In the genomic region with DNA sequence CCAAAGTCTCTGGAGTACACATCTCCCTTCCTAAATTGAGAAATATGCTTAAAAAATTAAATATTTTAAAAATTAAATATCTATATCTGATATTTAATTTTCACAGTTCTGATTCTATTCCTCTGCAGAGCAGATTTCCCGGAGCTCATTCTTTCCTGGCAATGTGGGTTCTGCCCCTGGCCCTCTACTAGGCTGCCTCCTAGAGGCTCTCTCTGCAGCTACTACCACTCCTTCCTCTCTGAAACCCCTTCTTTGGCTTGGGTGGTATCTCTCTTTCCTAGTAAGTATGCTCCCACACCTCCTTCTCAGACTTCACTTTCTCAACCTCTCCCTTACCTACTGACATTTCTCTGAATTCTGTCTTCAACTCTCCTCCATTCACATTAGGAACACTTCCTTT, we compare ENCODE assay signal across 12 cellular contexts. TPM values are rescaled to one million over a fixed set of nuclear protein-coding genes. Genes with fewer than 3 reads are reported as not detected.
DNase-seq lines count a peak whose midpoint lies in the region; ATAC-seq and TF ChIP-seq lines count a peak whose summit lies in the region.
"Had no signal": no experiment of that assay in that cellular context is flagged by ENCODE, and none has a peak within 500 bp of the region (broad histone marks: within the 10 kb centered on the region; RNA-seq: fewer than 3 reads in every experiment).

No MANE protein-coding gene starts in this region.

- H3K27ac Mint-ChIP-seq in WTC11 = no peak overlapping the region

- no peaks in the 10 kb centered on the region for H3K27me3 Mint-ChIP-seq in WTC11 (ENCODE audit: low read depth)

- no peaks in the 10 kb centered on the region for H3K9me3 Mint-ChIP-seq in WTC11

- TF ChIP-seq CTCF in WTC11 (IDR thresholded peaks at IDR 0.05) (no peak), fibroblast of villous mesenchyme (IDR thresholded peaks at IDR 0.05; ENCODE audit: insufficient read depth, low read depth, low read length) (peak; percentile 53)

- H3K4me3 ChIP-seq in fibroblast of villous mesenchyme (ENCODE audit: low read depth, low read length) = no peak overlapping the region

- no peaks in the 10 kb centered on the region for H3K36me3 Mint-ChIP-seq in WTC11

- POLR2A ChIA-PET in WTC11 (lab: Charles Lee) = no interaction called here

- CTCF ChIA-PET in WTC11 (lab: Charles Lee) = interaction anchor here (0.5 to 2.5 kb wide), 15 partner anchors 11 to 346 kb away, joined by 3 to 21 read pairs (median 4); a partner anchor contains a TSS

- peaks cover 19% of the 10 kb centered on the region for H3K4me1 Mint-ChIP-seq in WTC11

- H3K4me3 Mint-ChIP-seq in WTC11 = no peak overlapping the region

- peak; percentile 77 for ATAC-seq in WTC11
- no peak for ATAC-seq in HG03469 (IDR thresholded peaks at IDR 0.05; ENCODE audit: unreplicated experiment)

- DNase-seq in DMS53 (lab: John Stamatoyannopoulos, UW) (peak; percentile 8), DMS53 treated with DMSO at 0.1 percent for 48 hours (lab: John Stamatoyannopoulos, UW; ENCODE audit: unreplicated experiment) (no peak), WTC11 (ENCODE audit: low spot score) (peak; percentile 8), fibroblast of villous mesenchyme (ENCODE audit: low read depth) (no peak), pons (ENCODE audit: low spot score) (peak; percentile 5), NCI-H146 treated with DMSO at 0.1 percent for 48 hours (lab: John Stamatoyannopoulos, UW; ENCODE audit: unreplicated experiment) (no peak), COLO829 (ENCODE audit: low spot score) (no peak)
- DNase-seq: 8988T; activated effector memory CD4-positive, alpha-beta T cell treated with Interleukin-2 at 50 U/mL for 16 hours; NCI-H2081 treated with DMSO at 0.1 percent for 48 hours; stimulated activated CD4-positive, alpha-beta T cell treated with anti-CD3 and anti-CD28 coated beads, Interleukin-4, amount 100 ng/mL, for 1 hour had no signal

TF ChIP-seq in WTC11, 78 proteins besides CTCF, POLR2A, EP300 and RAD21 (continues in another document):
- TF ChIP-seq GABPB1 (CRISPR knock-in tag; IDR thresholded peaks at IDR 0.05) (no peak), NFE2L1 (CRISPR knock-in tag; IDR thresholded peaks at IDR 0.05) (no peak), CBFB (CRISPR knock-in tag; IDR thresholded peaks at IDR 0.05; ENCODE audit: low read depth) (no peak)
- TF ChIP-seq, protein P1, sequence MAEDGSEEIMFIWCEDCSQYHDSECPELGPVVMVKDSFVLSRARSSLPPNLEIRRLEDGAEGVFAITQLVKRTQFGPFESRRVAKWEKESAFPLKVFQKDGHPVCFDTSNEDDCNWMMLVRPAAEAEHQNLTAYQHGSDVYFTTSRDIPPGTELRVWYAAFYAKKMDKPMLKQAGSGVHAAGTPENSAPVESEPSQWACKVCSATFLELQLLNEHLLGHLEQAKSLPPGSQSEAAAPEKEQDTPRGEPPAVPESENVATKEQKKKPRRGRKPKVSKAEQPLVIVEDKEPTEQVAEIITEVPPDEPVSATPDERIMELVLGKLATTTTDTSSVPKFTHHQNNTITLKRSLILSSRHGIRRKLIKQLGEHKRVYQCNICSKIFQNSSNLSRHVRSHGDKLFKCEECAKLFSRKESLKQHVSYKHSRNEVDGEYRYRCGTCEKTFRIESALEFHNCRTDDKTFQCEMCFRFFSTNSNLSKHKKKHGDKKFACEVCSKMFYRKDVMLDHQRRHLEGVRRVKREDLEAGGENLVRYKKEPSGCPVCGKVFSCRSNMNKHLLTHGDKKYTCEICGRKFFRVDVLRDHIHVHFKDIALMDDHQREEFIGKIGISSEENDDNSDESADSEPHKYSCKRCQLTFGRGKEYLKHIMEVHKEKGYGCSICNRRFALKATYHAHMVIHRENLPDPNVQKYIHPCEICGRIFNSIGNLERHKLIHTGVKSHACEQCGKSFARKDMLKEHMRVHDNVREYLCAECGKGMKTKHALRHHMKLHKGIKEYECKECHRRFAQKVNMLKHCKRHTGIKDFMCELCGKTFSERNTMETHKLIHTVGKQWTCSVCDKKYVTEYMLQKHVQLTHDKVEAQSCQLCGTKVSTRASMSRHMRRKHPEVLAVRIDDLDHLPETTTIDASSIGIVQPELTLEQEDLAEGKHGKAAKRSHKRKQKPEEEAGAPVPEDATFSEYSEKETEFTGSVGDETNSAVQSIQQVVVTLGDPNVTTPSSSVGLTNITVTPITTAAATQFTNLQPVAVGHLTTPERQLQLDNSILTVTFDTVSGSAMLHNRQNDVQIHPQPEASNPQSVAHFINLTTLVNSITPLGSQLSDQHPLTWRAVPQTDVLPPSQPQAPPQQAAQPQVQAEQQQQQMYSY (CRISPR knock-in tag; IDR thresholded peaks at IDR 0.05) = no peak
- TF ChIP-seq, protein P2, sequence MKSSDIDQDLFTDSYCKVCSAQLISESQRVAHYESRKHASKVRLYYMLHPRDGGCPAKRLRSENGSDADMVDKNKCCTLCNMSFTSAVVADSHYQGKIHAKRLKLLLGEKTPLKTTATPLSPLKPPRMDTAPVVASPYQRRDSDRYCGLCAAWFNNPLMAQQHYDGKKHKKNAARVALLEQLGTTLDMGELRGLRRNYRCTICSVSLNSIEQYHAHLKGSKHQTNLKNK (CRISPR knock-in tag; IDR thresholded peaks at IDR 0.05) = no peak
- TF ChIP-seq, protein P3, sequence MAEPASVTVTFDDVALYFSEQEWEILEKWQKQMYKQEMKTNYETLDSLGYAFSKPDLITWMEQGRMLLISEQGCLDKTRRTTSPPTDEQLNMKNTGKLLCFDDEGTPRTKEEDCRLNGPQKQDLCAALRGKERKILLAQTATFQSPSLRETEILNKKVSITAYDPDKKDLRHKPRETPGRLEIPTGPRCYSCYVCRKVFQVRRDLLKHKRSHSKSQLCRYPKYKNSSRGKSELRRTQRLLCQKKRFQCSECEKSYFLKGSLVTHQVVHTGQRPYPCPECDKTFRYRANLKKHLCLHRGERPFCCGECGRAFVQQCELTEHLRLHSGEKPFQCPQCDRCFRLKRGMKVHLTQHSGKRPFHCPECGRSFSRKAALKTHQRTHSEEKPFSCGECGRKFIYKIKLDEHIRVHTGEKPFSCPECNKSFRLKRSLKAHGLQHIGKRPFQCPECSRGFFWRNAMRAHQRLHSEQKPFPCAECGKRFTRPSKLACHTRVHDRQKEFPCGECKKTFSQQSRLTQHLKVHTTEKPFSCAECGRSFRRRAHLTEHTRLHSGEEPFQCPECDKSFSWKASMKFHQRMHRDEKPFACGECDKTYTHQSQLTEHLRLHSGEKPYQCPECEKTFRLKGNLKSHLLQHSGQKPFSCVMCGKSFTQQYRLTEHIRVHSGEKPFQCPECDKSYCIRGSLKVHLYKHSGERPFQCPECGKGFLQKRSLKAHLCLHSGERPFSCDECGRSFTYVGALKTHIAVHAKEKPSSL (CRISPR knock-in tag; conservative IDR thresholded peaks at IDR 0.05) = no peak
- TF ChIP-seq, protein P4, sequence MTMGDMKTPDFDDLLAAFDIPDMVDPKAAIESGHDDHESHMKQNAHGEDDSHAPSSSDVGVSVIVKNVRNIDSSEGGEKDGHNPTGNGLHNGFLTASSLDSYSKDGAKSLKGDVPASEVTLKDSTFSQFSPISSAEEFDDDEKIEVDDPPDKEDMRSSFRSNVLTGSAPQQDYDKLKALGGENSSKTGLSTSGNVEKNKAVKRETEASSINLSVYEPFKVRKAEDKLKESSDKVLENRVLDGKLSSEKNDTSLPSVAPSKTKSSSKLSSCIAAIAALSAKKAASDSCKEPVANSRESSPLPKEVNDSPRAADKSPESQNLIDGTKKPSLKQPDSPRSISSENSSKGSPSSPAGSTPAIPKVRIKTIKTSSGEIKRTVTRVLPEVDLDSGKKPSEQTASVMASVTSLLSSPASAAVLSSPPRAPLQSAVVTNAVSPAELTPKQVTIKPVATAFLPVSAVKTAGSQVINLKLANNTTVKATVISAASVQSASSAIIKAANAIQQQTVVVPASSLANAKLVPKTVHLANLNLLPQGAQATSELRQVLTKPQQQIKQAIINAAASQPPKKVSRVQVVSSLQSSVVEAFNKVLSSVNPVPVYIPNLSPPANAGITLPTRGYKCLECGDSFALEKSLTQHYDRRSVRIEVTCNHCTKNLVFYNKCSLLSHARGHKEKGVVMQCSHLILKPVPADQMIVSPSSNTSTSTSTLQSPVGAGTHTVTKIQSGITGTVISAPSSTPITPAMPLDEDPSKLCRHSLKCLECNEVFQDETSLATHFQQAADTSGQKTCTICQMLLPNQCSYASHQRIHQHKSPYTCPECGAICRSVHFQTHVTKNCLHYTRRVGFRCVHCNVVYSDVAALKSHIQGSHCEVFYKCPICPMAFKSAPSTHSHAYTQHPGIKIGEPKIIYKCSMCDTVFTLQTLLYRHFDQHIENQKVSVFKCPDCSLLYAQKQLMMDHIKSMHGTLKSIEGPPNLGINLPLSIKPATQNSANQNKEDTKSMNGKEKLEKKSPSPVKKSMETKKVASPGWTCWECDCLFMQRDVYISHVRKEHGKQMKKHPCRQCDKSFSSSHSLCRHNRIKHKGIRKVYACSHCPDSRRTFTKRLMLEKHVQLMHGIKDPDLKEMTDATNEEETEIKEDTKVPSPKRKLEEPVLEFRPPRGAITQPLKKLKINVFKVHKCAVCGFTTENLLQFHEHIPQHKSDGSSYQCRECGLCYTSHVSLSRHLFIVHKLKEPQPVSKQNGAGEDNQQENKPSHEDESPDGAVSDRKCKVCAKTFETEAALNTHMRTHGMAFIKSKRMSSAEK (CRISPR knock-in tag; IDR thresholded peaks at IDR 0.05; ENCODE audit: borderline replicate concordance) = no peak
- TF ChIP-seq, protein P5, sequence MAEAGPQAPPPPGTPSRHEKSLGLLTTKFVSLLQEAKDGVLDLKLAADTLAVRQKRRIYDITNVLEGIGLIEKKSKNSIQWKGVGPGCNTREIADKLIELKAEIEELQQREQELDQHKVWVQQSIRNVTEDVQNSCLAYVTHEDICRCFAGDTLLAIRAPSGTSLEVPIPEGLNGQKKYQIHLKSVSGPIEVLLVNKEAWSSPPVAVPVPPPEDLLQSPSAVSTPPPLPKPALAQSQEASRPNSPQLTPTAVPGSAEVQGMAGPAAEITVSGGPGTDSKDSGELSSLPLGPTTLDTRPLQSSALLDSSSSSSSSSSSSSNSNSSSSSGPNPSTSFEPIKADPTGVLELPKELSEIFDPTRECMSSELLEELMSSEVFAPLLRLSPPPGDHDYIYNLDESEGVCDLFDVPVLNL (CRISPR knock-in tag; IDR thresholded peaks at IDR 0.05; ENCODE audit: borderline replicate concordance, low read depth) = no peak
- TF ChIP-seq, protein P6, sequence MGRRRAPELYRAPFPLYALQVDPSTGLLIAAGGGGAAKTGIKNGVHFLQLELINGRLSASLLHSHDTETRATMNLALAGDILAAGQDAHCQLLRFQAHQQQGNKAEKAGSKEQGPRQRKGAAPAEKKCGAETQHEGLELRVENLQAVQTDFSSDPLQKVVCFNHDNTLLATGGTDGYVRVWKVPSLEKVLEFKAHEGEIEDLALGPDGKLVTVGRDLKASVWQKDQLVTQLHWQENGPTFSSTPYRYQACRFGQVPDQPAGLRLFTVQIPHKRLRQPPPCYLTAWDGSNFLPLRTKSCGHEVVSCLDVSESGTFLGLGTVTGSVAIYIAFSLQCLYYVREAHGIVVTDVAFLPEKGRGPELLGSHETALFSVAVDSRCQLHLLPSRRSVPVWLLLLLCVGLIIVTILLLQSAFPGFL (CRISPR knock-in tag; IDR thresholded peaks at IDR 0.05; ENCODE audit: borderline replicate concordance) = no peak

RNA-seq across cellular contexts. Expression of a gene that starts 45.3 kb away (rescaled TPM):
- total RNA-seq in WTC11 (2021) (8.5 to 11.1 TPM (median 10.7 TPM) in 3 replicates), fibroblast of villous mesenchyme (4.3 and 6.8 TPM in 2 replicates)

Comparison
In these comparisons a context has a peak if more than half of its experiments do, and no peak if none do; other contexts are left out.
1. DNase-seq: peak in DMS53 (single experiment), WTC11 (single experiment) and pons (single experiment); none in DMS53 treated with DMSO at 0.1 percent for 48 hours (single experiment), fibroblast of villous mesenchyme (single experiment), NCI-H146 treated with DMSO at 0.1 percent for 48 hours (single experiment) and COLO829 (single experiment).